Comparison of ENCODE assay signal across 10 cellular contexts in genomic region chr2:174004900-174005605, GRCh38. TPM values are rescaled to one million over a fixed set of nuclear protein-coding genes. Genes with fewer than 3 reads are reported as not detected.
DNase-seq lines count a peak whose midpoint lies in the region; ATAC-seq and TF ChIP-seq lines count a peak whose summit lies in the region.
"Had no signal": no experiment of that assay in that cellular context is flagged by ENCODE, and none has a peak within 500 bp of the region (broad histone marks: within the 10 kb centered on the region; RNA-seq: fewer than 3 reads in every experiment).

No MANE protein-coding gene starts in this region.

- no peaks in the 10 kb centered on the region for H4K20me1 ChIP-seq in PC-9 (ENCODE audit: insufficient read depth)

- H3K27ac Mint-ChIP-seq in immature natural killer cell (peak overlapping the region in 1 of 6 donors; percentile 31), type B pancreatic cell (no peak overlapping the region)
- H3K27ac Mint-ChIP-seq: WTC11 had no signal

- DNase-seq in A172 (ENCODE audit: low spot score) (peak; percentile 81), PC-9 (peak; percentile 44 to 55), heart right ventricle (peak in 1 of 2 donors; percentile 45), immature natural killer cell (no peak), mesenteric fat pad (ENCODE audit: low spot score) (no peak), type B pancreatic cell (ENCODE audit: extremely low spot score, unreplicated experiment) (no peak), KBM-7 (no peak)
- DNase-seq: DND-41 had no signal

- intact Hi-C loops in PC-9 (cut with micrococcal nuclease; ENCODE audit: unreplicated experiment) = loop anchor here (1.0 to 2.0 kb wide), 2 partner anchors 32 to 39 kb away; no protein-coding TSS in a partner anchor
- intact Hi-C loops in heart right ventricle (cut with DNase I) = no loop called here

- CTCF ChIA-PET in PC-9 (lab: Charles Lee) = no interaction called here

- POLR2A ChIA-PET in PC-9 (lab: Charles Lee; ENCODE audit: unreplicated experiment) = interaction anchor here (0.6 to 1.2 kb wide), 3 partner anchors 32 to 43 kb away, joined by 3 to 8 read pairs (median 5); no protein-coding TSS in a partner anchor

- H3K27me3 ChIP-seq in PC-9 (ENCODE audit: insufficient read depth, low read depth) = no peaks in the 10 kb centered on the region
- H3K27me3 ChIP-seq in heart right ventricle = no peaks in the 10 kb centered on the region

- H3K36me3 Mint-ChIP-seq in immature natural killer cell = no peaks in the 10 kb centered on the region
- no peaks in the 10 kb centered on the region for H3K36me3 Mint-ChIP-seq in type B pancreatic cell
- H3K36me3 Mint-ChIP-seq: WTC11 had no signal

- H3K4me1 Mint-ChIP-seq in immature natural killer cell = peaks cover 3 to 10% of the 10 kb centered on the region in 2 donors
- H3K4me1 Mint-ChIP-seq in type B pancreatic cell (ENCODE audit: unreplicated experiment) = peaks cover 9% of the 10 kb centered on the region

- ATAC-seq in GM21447 (IDR thresholded peaks at IDR 0.05; ENCODE audit: unreplicated experiment) = peak; percentile 90
- peak; percentile 76 to 97 (median 89) for ATAC-seq in heart right ventricle
- ATAC-seq: WTC11 had no signal

- no peaks in the 10 kb centered on the region for H3K9me2 ChIP-seq in PC-9 (ENCODE audit: insufficient read depth)

- no peak overlapping the region for H3K4me3 ChIP-seq in PC-9
- no peak overlapping the region for H3K4me3 ChIP-seq in heart right ventricle

- no peaks in the 10 kb centered on the region for H3K36me3 ChIP-seq in PC-9 (ENCODE audit: low read depth)
- H3K36me3 ChIP-seq in heart right ventricle = no peaks in the 10 kb centered on the region

- H3K9me3 ChIP-seq in PC-9 (ENCODE audit: insufficient read depth, low read depth) = no peaks in the 10 kb centered on the region
- H3K9me3 ChIP-seq in heart right ventricle = no peaks in the 10 kb centered on the region

- H3F3A ChIP-seq in PC-9 (ENCODE audit: insufficient read depth, low read depth) = 0 out of 2 replicates have a peak, but pooled peaks cover 7% of the 10 kb centered on the region

- H3K4me3 Mint-ChIP-seq in immature natural killer cell = no peak overlapping the region
- no peak overlapping the region for H3K4me3 Mint-ChIP-seq in type B pancreatic cell
- H3K4me3 Mint-ChIP-seq: WTC11 had no signal

- 22 to 37% methylated on average over 4 of the region's 4 CpGs for WGBS in heart right ventricle, 2 donors

- H3K79me2 ChIP-seq in PC-9 (ENCODE audit: low read depth) = no peaks in the 10 kb centered on the region

- H3K4me1 ChIP-seq in PC-9 (replicated peaks; ENCODE audit: insufficient read depth) (peaks cover 7% of the 10 kb centered on the region), heart right ventricle (peaks cover 3 to 35% (median 17%) of the 10 kb centered on the region in 9 donors)

- H3K27ac ChIP-seq in PC-9 (no peak overlapping the region), heart right ventricle (peak overlapping the region in 7 of 10 donors; percentile 1 to 78 (median 65))

- H3K9me3 Mint-ChIP-seq in immature natural killer cell (no peaks in the 10 kb centered on the region), type B pancreatic cell (no peaks in the 10 kb centered on the region)
- H3K9me3 Mint-ChIP-seq: WTC11 had no signal

- in situ Hi-C loops in KBM-7 (cut with MboI; ENCODE audit: low pct_unique_long_range_greater_than_20kb, low sequenced_read_pairs) = no loop called here

- H3K4me2 ChIP-seq in PC-9 = no peak overlapping the region

- BruUV-seq in PC-9 (replicated peaks; lab: Mats Ljungman, UMichigan) = no TSS peak

- H3K27me3 Mint-ChIP-seq in immature natural killer cell (ENCODE audit: low read depth in 3 of 3) (peaks cover 0 to 6% (median 0%) of the 10 kb centered on the region in 3 donors), type B pancreatic cell (no peaks in the 10 kb centered on the region)

- TF ChIP-seq CTCF in PC-9 (conservative IDR thresholded peaks at IDR 0.05) (no peak), heart right ventricle (IDR thresholded peaks at IDR 0.05) (no peak), type B pancreatic cell (conservative IDR thresholded peaks at IDR 0.05) (no peak)

- H2AFZ ChIP-seq in PC-9 = no peak overlapping the region

RNA-seq across cellular contexts. Expression of gene SP3, which starts 39.9 kb away (rescaled TPM):
- 89.7 and 110 TPM in 2 replicates for total RNA-seq in A172 (2014; rRNA removed; shearing (Covaris generic))
- total RNA-seq in PC-9 (2021) = 93.6 and 127 TPM in 2 replicates
- total RNA-seq in heart right ventricle = 10 to 100 TPM; 36.4 to 45.7 (median 41.0) TPM
- polyA plus RNA-seq in heart right ventricle = 10 to 100 TPM in 1 of 2 donors, 1 to 10 TPM in 1; 8.6 to 11.6 TPM
- polyA plus RNA-seq in immature natural killer cell = 10 to 100 TPM; 48.6 to 77.4 (median 53.2) TPM
- total RNA-seq in mesenteric fat pad = 72.3 TPM
- total RNA-seq in type B pancreatic cell (ENCODE audit: low replicate concordance) = 75.0 and 94.5 TPM in 2 replicates

Comparison
In these comparisons a context has a peak if more than half of its experiments do, and no peak if none do; other contexts are left out.
1. DNase-seq: peak in A172 (single experiment) and PC-9 (2 of 2); none in immature natural killer cell (0 of 3), mesenteric fat pad (single experiment), type B pancreatic cell (single experiment) and KBM-7 (single experiment).